In the genomic region with DNA sequence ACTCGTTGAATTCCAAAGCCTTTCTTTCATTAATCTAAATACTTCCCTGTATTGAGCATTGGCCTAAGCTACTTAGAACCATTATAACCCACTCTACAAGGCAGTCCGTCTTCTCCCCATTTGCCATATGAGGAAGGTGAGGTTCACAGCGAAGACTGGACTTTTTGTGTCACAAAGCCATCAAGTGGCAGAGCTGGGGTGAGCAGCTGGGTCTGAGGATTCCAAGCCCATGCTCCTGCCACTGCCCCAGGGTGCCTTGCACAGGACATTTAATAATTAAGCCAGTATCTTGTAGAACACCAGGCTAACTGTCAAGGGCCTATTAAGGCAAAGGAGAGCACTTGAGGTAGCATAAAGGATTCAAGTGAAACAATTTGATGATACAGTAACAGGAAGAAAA, we compare ENCODE assay signal across 22 cellular contexts.
A peak's percentile ranks its signal among the peaks of the same experiment; 100 is the strongest.
DNase-seq lines count a peak whose midpoint lies in the region; ATAC-seq and TF ChIP-seq lines count a peak whose summit lies in the region.
"Had no signal": no experiment of that assay in that cellular context is flagged by ENCODE, and none has a peak within 500 bp of the region (broad histone marks: within the 10 kb centered on the region; RNA-seq: fewer than 3 reads in every experiment).

No MANE protein-coding gene starts in this region.

- BruUV-seq in PC-3 (replicated peaks; lab: Mats Ljungman, UMichigan): no TSS peak

- no peak for ATAC-seq in stimulated activated naive CD8-positive, alpha-beta T cell treated with anti-CD3 and anti-CD28 coated beads, Interleukin-15, amount 100 ng/mL, for 72 hours
- ATAC-seq in PC-3: no peak
- ATAC-seq: foreskin keratinocyte, natural killer cell had no signal

- H3K4me3 ChIP-seq in PC-3 (ENCODE audit: low read length) (no peak overlapping the region), transverse colon (no peak overlapping the region)
- H3K4me3 ChIP-seq: ascending aorta, GM23248, ovary, SK-N-MC, testis had no signal

- WGBS in transverse colon (ENCODE audit: low coverage in 1 of 2), 2 donors: 91% methylated on average over 3 of the region's 3 CpGs; no CpG with 5 or more reads in 1 of the 2 donors

- no peaks in the 10 kb centered on the region for H3K9me3 ChIP-seq in PC-3 (ENCODE audit: low read length)
- H3K9me3 ChIP-seq in transverse colon: no peaks in the 10 kb centered on the region
- H3K9me3 ChIP-seq: ascending aorta, ovary, testis had no signal

- POLR2A ChIA-PET in PC-3 (lab: Charles Lee; ENCODE audit: unreplicated experiment): no interaction called here

- no peaks in the 10 kb centered on the region for H3K79me2 ChIP-seq in PC-3 (ENCODE audit: low read length)

- no peaks in the 10 kb centered on the region for H3F3A ChIP-seq in PC-3 (ENCODE audit: low read length, unreplicated experiment)

- H3K27ac Mint-ChIP-seq in stimulated activated naive CD8-positive, alpha-beta T cell treated with anti-CD3 and anti-CD28 coated beads, Interleukin-15, Interleukin-2, amounts not matched to agents 100 ng/mL and 50 ng/mL, for 24 hours: peak overlapping the region; percentile 78
- H3K27ac Mint-ChIP-seq in stimulated activated naive CD8-positive, alpha-beta T cell treated with anti-CD3 and anti-CD28 coated beads, Interleukin-15, amount 100 ng/mL, for 72 hours: no peak overlapping the region
- no peak overlapping the region for H3K27ac Mint-ChIP-seq in HFFc6
- H3K27ac Mint-ChIP-seq in chondrocyte (ENCODE audit: unreplicated experiment): no peak overlapping the region
- H3K27ac Mint-ChIP-seq: mesothelial cell of epicardium, natural killer cell had no signal

- H3K9me2 ChIP-seq in PC-3 (replicated peaks; ENCODE audit: low read length): no peaks in the 10 kb centered on the region

- H4K20me1 ChIP-seq in PC-3 (ENCODE audit: low read length): no peaks in the 10 kb centered on the region

- no peaks in the 10 kb centered on the region for H3K27me3 Mint-ChIP-seq in stimulated activated naive CD8-positive, alpha-beta T cell treated with anti-CD3 and anti-CD28 coated beads, Interleukin-15, Interleukin-2, amounts not matched to agents 100 ng/mL and 50 ng/mL, for 24 hours
- H3K27me3 Mint-ChIP-seq in stimulated activated naive CD8-positive, alpha-beta T cell treated with anti-CD3 and anti-CD28 coated beads, Interleukin-15, amount 100 ng/mL, for 72 hours: no peaks in the 10 kb centered on the region
- H3K27me3 Mint-ChIP-seq in HFFc6 (ENCODE audit: insufficient read depth) (peaks cover 14% of the 10 kb centered on the region), chondrocyte (ENCODE audit: low read depth) (no peaks in the 10 kb centered on the region)

- peaks cover 36% of the 10 kb centered on the region for H3K4me1 Mint-ChIP-seq in stimulated activated naive CD8-positive, alpha-beta T cell treated with anti-CD3 and anti-CD28 coated beads, Interleukin-15, Interleukin-2, amounts not matched to agents 100 ng/mL and 50 ng/mL, for 24 hours (ENCODE audit: low read depth)
- H3K4me1 Mint-ChIP-seq in stimulated activated naive CD8-positive, alpha-beta T cell treated with anti-CD3 and anti-CD28 coated beads, Interleukin-15, amount 100 ng/mL, for 72 hours: peaks cover 6% of the 10 kb centered on the region
- H3K4me1 Mint-ChIP-seq in HFFc6 (ENCODE audit: low read depth): no peaks in the 10 kb centered on the region
- peaks cover 13% of the 10 kb centered on the region for H3K4me1 Mint-ChIP-seq in chondrocyte (ENCODE audit: low read depth)

- no peaks in the 10 kb centered on the region for H3K36me3 ChIP-seq in PC-3 (ENCODE audit: low read depth, low read length)
- no peaks in the 10 kb centered on the region for H3K36me3 ChIP-seq in transverse colon
- H3K36me3 ChIP-seq: ascending aorta, ovary had no signal

- no peak for TF ChIP-seq EP300 in transverse colon (IDR thresholded peaks at IDR 0.05; ENCODE audit: low read depth)

- in situ Hi-C loops in transverse colon (cut with MboI; ENCODE audit: low pct_ligation_motif_present in 1 of 4, low pct_unique_long_range_greater_than_20kb in 1 of 4, low sequenced_read_pairs in 3 of 4): no loop called here

- no peak overlapping the region for H3K9ac ChIP-seq in PC-3 (ENCODE audit: low read length)
- H3K9ac ChIP-seq: GM23248 had no signal

- no peak overlapping the region for H3K4me3 Mint-ChIP-seq in stimulated activated naive CD8-positive, alpha-beta T cell treated with anti-CD3 and anti-CD28 coated beads, Interleukin-15, Interleukin-2, amounts not matched to agents 100 ng/mL and 50 ng/mL, for 24 hours
- H3K4me3 Mint-ChIP-seq in stimulated activated naive CD8-positive, alpha-beta T cell treated with anti-CD3 and anti-CD28 coated beads, Interleukin-15, amount 100 ng/mL, for 72 hours: no peak overlapping the region
- H3K4me3 Mint-ChIP-seq in HFFc6: no peak overlapping the region
- H3K4me3 Mint-ChIP-seq in chondrocyte (ENCODE audit: unreplicated experiment): no peak overlapping the region
- H3K4me3 Mint-ChIP-seq: mesothelial cell of epicardium, natural killer cell had no signal

- no peak overlapping the region for H2AFZ ChIP-seq in PC-3 (ENCODE audit: low read length)
- H2AFZ ChIP-seq: GM23248 had no signal

- H3K9me3 Mint-ChIP-seq in stimulated activated naive CD8-positive, alpha-beta T cell treated with anti-CD3 and anti-CD28 coated beads, Interleukin-15, Interleukin-2, amounts not matched to agents 100 ng/mL and 50 ng/mL, for 24 hours: peaks cover 9% of the 10 kb centered on the region
- H3K9me3 Mint-ChIP-seq in stimulated activated naive CD8-positive, alpha-beta T cell treated with anti-CD3 and anti-CD28 coated beads, Interleukin-15, amount 100 ng/mL, for 72 hours: peaks cover 0 to 11% of the 10 kb centered on the region in 2 donors
- no peaks in the 10 kb centered on the region for H3K9me3 Mint-ChIP-seq in HFFc6
- H3K9me3 Mint-ChIP-seq in chondrocyte (ENCODE audit: low read depth): peaks cover 9% of the 10 kb centered on the region
- H3K9me3 Mint-ChIP-seq: natural killer cell had no signal

- TF ChIP-seq CTCF in PC-3 (conservative IDR thresholded peaks at IDR 0.05; ENCODE audit: low read depth, low read length) (no peak), HFFc6 (IDR thresholded peaks at IDR 0.05) (no peak), chondrocyte (IDR thresholded peaks at IDR 0.05) (no peak), transverse colon (IDR thresholded peaks at IDR 0.05) (no peak)

- CTCF ChIA-PET in PC-3 (lab: Charles Lee): no interaction called here

- H3K27me3 ChIP-seq in PC-3 (ENCODE audit: low read length) (no peaks in the 10 kb centered on the region), transverse colon (no peaks in the 10 kb centered on the region)
- H3K27me3 ChIP-seq: ascending aorta, ovary, testis had no signal

- H3K4me1 ChIP-seq in PC-3 (ENCODE audit: insufficient read depth, low read length) (no peaks in the 10 kb centered on the region), transverse colon (peaks cover 0 to 10% (median 0%) of the 10 kb centered on the region in 4 donors)
- H3K4me1 ChIP-seq: ascending aorta, foreskin keratinocyte, testis had no signal

- DNase-seq in stimulated activated naive CD8-positive, alpha-beta T cell treated with anti-CD3 and anti-CD28 coated beads, Interleukin-15, amount 100 ng/mL, for 72 hours: no peak
- peak; percentile 21 for DNase-seq in NCI-H510A (lab: John Stamatoyannopoulos, UW)
- peak; percentile 5 for DNase-seq in kidney tubule cell (ENCODE audit: low spot score)
- DNase-seq in PC-3: no peak
- DNase-seq in HFFc6: no peak
- no peak for DNase-seq in chondrocyte (ENCODE audit: low spot score)
- no peak for DNase-seq in transverse colon
- DNase-seq: activated CD4-positive, alpha-beta T cell treated with anti-CD3 and anti-CD28 coated beads, Interleukin-2, amount 50 U/mL, for 4 hours; activated naive CD4-positive, alpha-beta T cell treated with Interleukin-2 at 50 U/mL for 16 hours; activated T-cell treated with anti-CD3 and anti-CD28 coated beads for 4 hours; DND-41; foreskin keratinocyte; GM23248; natural killer cell; NCI-H2081 treated with DMSO at 0.1 percent for 48 hours; ovary; testis had no signal

- H3K36me3 Mint-ChIP-seq in stimulated activated naive CD8-positive, alpha-beta T cell treated with anti-CD3 and anti-CD28 coated beads, Interleukin-15, Interleukin-2, amounts not matched to agents 100 ng/mL and 50 ng/mL, for 24 hours (ENCODE audit: low read depth): no peaks in the 10 kb centered on the region
- H3K36me3 Mint-ChIP-seq in HFFc6 (ENCODE audit: low read depth): no peaks in the 10 kb centered on the region
- peaks cover 2% of the 10 kb centered on the region for H3K36me3 Mint-ChIP-seq in chondrocyte (ENCODE audit: low read depth)
- H3K36me3 Mint-ChIP-seq: mesothelial cell of epicardium had no signal

- TF ChIP-seq POLR2A in transverse colon (IDR thresholded peaks at IDR 0.05): no peak

- intact Hi-C loops in PC-3 (cut with micrococcal nuclease) (no loop called here), transverse colon (cut with DNase I; ENCODE audit: low total_unique reads) (no loop called here)

- H3K27ac ChIP-seq in PC-3 (ENCODE audit: low read length): no peak overlapping the region
- no peak overlapping the region for H3K27ac ChIP-seq in transverse colon
- H3K27ac ChIP-seq: ascending aorta, foreskin keratinocyte, GM23248, ovary, testis, VCaP had no signal

- H3K4me2 ChIP-seq in PC-3 (ENCODE audit: low read length): no peak overlapping the region

Comparison
In these comparisons a context has a peak if more than half of its experiments do, and no peak if none do; other contexts are left out.
1. DNase-seq: peak in NCI-H510A (single experiment) and kidney tubule cell (single experiment); none in stimulated activated naive CD8-positive, alpha-beta T cell treated with anti-CD3 and anti-CD28 coated beads, Interleukin-15, amount 100 ng/mL, for 72 hours (0 of 2), PC-3 (single experiment), HFFc6 (single experiment), chondrocyte (single experiment) and transverse colon (single experiment).